ENCODE assay signal across 10 cellular contexts in the genomic region with DNA sequence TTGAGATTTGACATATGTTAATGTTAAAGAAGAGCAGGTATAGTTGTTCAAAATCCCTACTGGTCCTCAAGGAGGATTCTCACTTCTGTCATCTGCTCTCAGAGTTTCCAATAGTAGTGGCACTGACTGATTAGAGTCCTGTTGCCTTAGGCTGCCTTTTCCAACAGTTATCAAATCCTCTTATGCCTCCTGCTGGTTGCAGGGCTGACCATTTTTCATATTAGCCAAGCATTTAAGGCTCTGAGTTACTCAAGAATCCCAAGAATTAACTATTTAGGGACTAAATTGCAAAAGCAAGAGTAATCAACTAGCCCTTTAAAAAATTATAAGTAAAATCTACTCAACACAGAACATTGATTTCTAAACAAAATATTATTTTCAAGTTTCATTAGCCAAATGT.
DNase-seq lines count a peak whose midpoint lies in the region; FAIRE-seq and TF ChIP-seq lines count a peak whose summit lies in the region.
"Had no signal": no experiment of that assay in that cellular context is flagged by ENCODE, and none has a peak within 500 bp of the region (broad histone marks: within the 10 kb centered on the region; RNA-seq: fewer than 3 reads in every experiment).

No MANE protein-coding gene starts in this region.

- no peaks in the 10 kb centered on the region for H4K20me1 ChIP-seq in keratinocyte (ENCODE audit: control insufficient read depth, extremely low read depth, insufficient read depth, low read length)

- H3K27me3 Mint-ChIP-seq in mesothelial cell of epicardium (ENCODE audit: low read depth) = no peaks in the 10 kb centered on the region
- H3K27me3 Mint-ChIP-seq: CD8-positive, alpha-beta memory T cell had no signal

- H2AFZ ChIP-seq in keratinocyte (ENCODE audit: control insufficient read depth, low read length) = no peak overlapping the region

- no peak for FAIRE-seq in keratinocyte (lab: Jason Lieb, UNC)

- H3K9ac ChIP-seq in keratinocyte (ENCODE audit: control insufficient read depth, extremely low read depth, insufficient read depth, low read length) = no peak overlapping the region

- H3K4me2 ChIP-seq in keratinocyte (ENCODE audit: control insufficient read depth, extremely low read depth, insufficient read depth, low read depth, low read length) = no peak overlapping the region

- H3K4me3 ChIP-seq in HL-60 (replicated peaks; ENCODE audit: insufficient read depth, low read length) = no peak overlapping the region
- no peak overlapping the region for H3K4me3 ChIP-seq in keratinocyte (ENCODE audit: control insufficient read depth in 2 of 3, extremely low read depth in 1 of 3, insufficient read depth in 2 of 3, low read depth in 1 of 3, low read length in 3 of 3)

- H3K4me3 Mint-ChIP-seq in mesothelial cell of epicardium = no peak overlapping the region
- H3K4me3 Mint-ChIP-seq: CD8-positive, alpha-beta memory T cell had no signal

- no peaks in the 10 kb centered on the region for H3K4me1 ChIP-seq in keratinocyte (ENCODE audit: control insufficient read depth, extremely low read depth, insufficient read depth, low read length)

- TF ChIP-seq CTCF in C4-2B (conservative IDR thresholded peaks at IDR 0.05) (peak; percentile 55), HL-60 (IDR thresholded peaks at IDR 0.05; ENCODE audit: insufficient read depth, low read length) (peak; percentile 14), keratinocyte (optimal IDR thresholded peaks at IDR 0.05 in 1 of 3, IDR thresholded peaks at IDR 0.05 in 1 of 3, conservative IDR thresholded peaks at IDR 0.05 in 1 of 3; ENCODE audit: extremely low read depth in 1 of 3, insufficient read depth in 2 of 3, low read length in 3 of 3) (peak in 2 of 3 experiments; percentile 22 to 34), mesothelial cell of epicardium (IDR thresholded peaks at IDR 0.05; ENCODE audit: unreplicated experiment) (no peak)

- H3K9me1 ChIP-seq in keratinocyte (ENCODE audit: control insufficient read depth, extremely low read depth, insufficient read depth, low read length) = no peaks in the 10 kb centered on the region

- H3K27me3 ChIP-seq in HL-60 (ENCODE audit: insufficient read depth, poor library complexity, severe bottlenecking) (no peaks in the 10 kb centered on the region), keratinocyte (ENCODE audit: control insufficient read depth, extremely low read depth, insufficient read depth, low read length) (no peaks in the 10 kb centered on the region)

- H3K79me2 ChIP-seq in keratinocyte (ENCODE audit: control insufficient read depth, insufficient read depth, low read length) = no peaks in the 10 kb centered on the region

- dilution Hi-C loops in keratinocyte (cut with MboI; ENCODE audit: extremely low pct_ligation_motif_present, low sequenced_read_pairs) = no loop called here

- no peaks in the 10 kb centered on the region for H3K36me3 Mint-ChIP-seq in mesothelial cell of epicardium
- H3K36me3 Mint-ChIP-seq: CD8-positive, alpha-beta memory T cell had no signal

- H3K9me3 Mint-ChIP-seq in mesothelial cell of epicardium = peaks cover 6% of the 10 kb centered on the region

- H3K36me3 ChIP-seq in keratinocyte (ENCODE audit: control insufficient read depth in 2 of 2, extremely low read depth in 1 of 2, insufficient read depth in 2 of 2, low read length in 2 of 2) = no peaks in the 10 kb centered on the region

- peaks cover 27% of the 10 kb centered on the region for H3K4me1 Mint-ChIP-seq in mesothelial cell of epicardium
- H3K4me1 Mint-ChIP-seq: CD8-positive, alpha-beta memory T cell had no signal

- H3K27ac Mint-ChIP-seq in mesothelial cell of epicardium = no peak overlapping the region
- H3K27ac Mint-ChIP-seq: CD8-positive, alpha-beta memory T cell had no signal

- no peaks in the 10 kb centered on the region for H3K9me3 ChIP-seq in keratinocyte (ENCODE audit: control insufficient read depth, low read depth, low read length)

- no peak overlapping the region for H3K27ac ChIP-seq in C4-2B
- no peak overlapping the region for H3K27ac ChIP-seq in HL-60 (replicated peaks)
- H3K27ac ChIP-seq in keratinocyte (ENCODE audit: control insufficient read depth, insufficient read depth, low read length) = no peak overlapping the region
- H3K27ac ChIP-seq in caudate nucleus (ENCODE audit: low read depth, low read length) = no peak overlapping the region
- H3K27ac ChIP-seq: RWPE1 had no signal

- no peak for DNase-seq in HL-60 (ENCODE audit: low read depth in 1 of 2, low spot score in 1 of 2)
- peak; percentile 13 for DNase-seq in RPMI8226
- no peak for DNase-seq in keratinocyte (ENCODE audit: low read depth, low spot score)
- no peak for DNase-seq in caudate nucleus (lab: John Stamatoyannopoulos, UW)
- no peak for DNase-seq in NCI-H1092 (lab: John Stamatoyannopoulos, UW)
- DNase-seq in HCEC 1CT = no peak
- no peak for DNase-seq in mesothelial cell of epicardium (ENCODE audit: low spot score in 2 of 2, unreplicated experiment in 2 of 2)
- DNase-seq: CD8-positive, alpha-beta memory T cell had no signal
